ENCODE assay signal across 19 cellular contexts in genomic region chr4:114860791-114861190, GRCh38.
"Had no signal": no experiment of that assay in that cellular context is flagged by ENCODE, and none has a peak within 500 bp of the region (broad histone marks: within the 10 kb centered on the region; RNA-seq: fewer than 3 reads in every experiment).

No MANE protein-coding gene starts in this region.

- ATAC-seq: foreskin keratinocyte, gastroesophageal sphincter, heart left ventricle, left colon, left lung, left ventricle myocardium superior, lower lobe of right lung, mucosa of descending colon had no signal

- DNase-seq: cerebellar nuclear complex; dermis blood vessel endothelial cell; dorsolateral prefrontal cortex; effector CD4-positive, alpha-beta T cell; effector memory CD4-positive, alpha-beta T cell; foreskin keratinocyte; heart left ventricle; hypothalamus; immature natural killer cell; islet precursor cell; kidney; kidney glomerular epithelial cell; left colon; left lung; left ventricle myocardium superior; lower lobe of right lung; mesenchymal stem cell; mucosa of descending colon had no signal
